8 cellular contexts compared by ENCODE assay signal in the genomic region with DNA sequence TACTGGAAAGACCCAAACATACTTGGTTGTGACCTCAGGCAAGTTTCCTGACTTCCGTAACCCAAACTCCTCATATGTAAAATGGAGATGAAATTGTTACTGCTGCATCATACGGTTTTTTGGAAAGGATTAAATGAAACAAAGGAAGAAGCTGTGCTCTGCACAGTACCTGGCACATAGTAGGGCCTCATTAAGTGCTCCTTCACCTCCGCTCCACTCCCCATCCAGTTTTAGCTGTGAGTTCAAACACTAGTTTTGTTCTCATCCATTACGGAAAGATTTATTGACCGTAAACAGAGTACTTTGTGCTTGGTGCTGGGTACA. TPM values are rescaled to one million over a fixed set of nuclear protein-coding genes. Genes with fewer than 3 reads are reported as not detected.
A peak's percentile ranks its signal among the peaks of the same experiment; 100 is the strongest.
DNase-seq lines count a peak whose midpoint lies in the region; ATAC-seq and TF ChIP-seq lines count a peak whose summit lies in the region.

No MANE protein-coding gene starts in this region.

- peaks cover 2% of the 10 kb centered on the region for H3K27me3 Mint-ChIP-seq in osteocyte (ENCODE audit: unreplicated experiment)

- peak overlapping the region; percentile 88 for H3K4me3 Mint-ChIP-seq in osteocyte (ENCODE audit: unreplicated experiment)

- peak overlapping the region; percentile 99 for H3K9ac ChIP-seq in OCI-LY3 (ENCODE audit: low read length)

- peaks cover 24% of the 10 kb centered on the region for H3K4me1 ChIP-seq in OCI-LY3 (ENCODE audit: low read length)

- peaks cover 10% of the 10 kb centered on the region for H3K36me3 Mint-ChIP-seq in osteocyte (ENCODE audit: unreplicated experiment)

- in situ Hi-C loops in GM13976 (cut with MboI; ENCODE audit: low sequenced_read_pairs, unreplicated experiment): no loop called here

- H3K79me2 ChIP-seq in OCI-LY3 (ENCODE audit: low read length): peaks cover 30% of the 10 kb centered on the region

- H3K4me3 ChIP-seq in OCI-LY3 (ENCODE audit: low read length): peak overlapping the region; percentile 97
- peak overlapping the region; percentile 75 for H3K4me3 ChIP-seq in epithelial cell of proximal tubule (ENCODE audit: low read depth, low read length)

- H3K36me3 ChIP-seq in OCI-LY3 (replicated peaks; ENCODE audit: low read depth, low read length): peaks cover 13% of the 10 kb centered on the region

- TF ChIP-seq CTCF in OCI-LY3 (IDR thresholded peaks at IDR 0.05; ENCODE audit: low read depth, low read length) (no peak), epithelial cell of proximal tubule (conservative IDR thresholded peaks at IDR 0.05; ENCODE audit: low read depth, low read length) (no peak), osteocyte (IDR thresholded peaks at IDR 0.05) (no peak), GM13976 (IDR thresholded peaks at IDR 0.05; ENCODE audit: borderline replicate concordance, control extremely low read depth, extremely low read depth, insufficient read depth, missing control alignments) (no peak)

- no peaks in the 10 kb centered on the region for H3K9me3 ChIP-seq in OCI-LY3 (ENCODE audit: insufficient read depth, low read length)

- DNase-seq in epithelial cell of proximal tubule (ENCODE audit: low read depth): no peak
- no peak for DNase-seq in osteocyte (ENCODE audit: extremely low spot score, unreplicated experiment)
- no peak for DNase-seq in ecto neural progenitor cell (ENCODE audit: low spot score)
- no peak for DNase-seq in GM13976 (ENCODE audit: low spot score)
- DNase-seq in NCI-H2029 treated with DMSO at 0.1 percent for 48 hours (lab: John Stamatoyannopoulos, UW): no peak
- no peak for DNase-seq in CD1c-positive myeloid dendritic cell (ENCODE audit: extremely low spot score)

- H3K27ac ChIP-seq in OCI-LY3 (ENCODE audit: low read length): peak overlapping the region; percentile 70

- peak overlapping the region; percentile 97 for H3K27ac Mint-ChIP-seq in osteocyte (ENCODE audit: unreplicated experiment)

- peak overlapping the region; percentile 97 for H2AFZ ChIP-seq in OCI-LY3 (ENCODE audit: low read depth, low read length)

- no peaks in the 10 kb centered on the region for H3K9me3 Mint-ChIP-seq in osteocyte (ENCODE audit: unreplicated experiment)

- no peaks in the 10 kb centered on the region for H4K20me1 ChIP-seq in OCI-LY3 (ENCODE audit: insufficient read depth, low read length)

- no peaks in the 10 kb centered on the region for H3K27me3 ChIP-seq in OCI-LY3 (ENCODE audit: low read depth, low read length)

- ATAC-seq in GM21381 (IDR thresholded peaks at IDR 0.05; ENCODE audit: unreplicated experiment): peak; percentile 13

- H3K4me1 Mint-ChIP-seq in osteocyte (ENCODE audit: unreplicated experiment): peaks cover 32% of the 10 kb centered on the region

- H3K4me2 ChIP-seq in OCI-LY3 (ENCODE audit: low read length): peak overlapping the region; percentile 99

RNA-seq across cellular contexts. Expression of a gene that starts 0.4 kb away (rescaled TPM):
- 10.6 and 17.8 TPM in 2 replicates for total RNA-seq in epithelial cell of proximal tubule
- total RNA-seq in osteocyte: 48.2 and 50.3 TPM in 2 replicates
